Comparison of ENCODE assay signal across 12 cellular contexts in the genomic region with DNA sequence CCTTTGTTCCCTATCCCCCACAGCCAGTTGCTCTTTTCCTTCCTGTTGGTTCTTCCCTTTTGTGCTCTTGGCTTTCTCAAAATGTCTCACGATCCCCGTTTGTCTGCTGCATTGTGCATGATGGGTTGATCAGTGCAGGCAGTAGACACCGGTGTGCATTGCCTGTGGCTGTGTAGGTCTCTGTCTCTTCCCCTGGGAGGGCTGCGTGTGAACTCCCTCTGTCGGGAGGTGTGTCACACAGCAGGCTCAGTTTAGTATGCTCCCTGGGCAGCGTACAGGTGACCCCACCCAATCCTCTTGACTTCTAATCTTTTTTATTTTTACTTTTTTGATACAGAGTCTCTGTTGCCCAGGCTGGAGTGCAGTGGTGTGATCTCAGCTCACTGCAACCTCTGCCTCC.
DNase-seq lines count a peak whose midpoint lies in the region; ATAC-seq and TF ChIP-seq lines count a peak whose summit lies in the region.
"Had no signal": no experiment of that assay in that cellular context is flagged by ENCODE, and none has a peak within 500 bp of the region (broad histone marks: within the 10 kb centered on the region; RNA-seq: fewer than 3 reads in every experiment).

No MANE protein-coding gene starts in this region.

- H3K9me3 Mint-ChIP-seq in activated naive CD4-positive, alpha-beta T cell treated with anti-CD3 and anti-CD28 coated beads for 36 hours, result peaks cover 2% of the 10 kb centered on the region
- H3K9me3 Mint-ChIP-seq: effector memory CD8-positive, alpha-beta T cell; IgD-negative memory B cell had no signal

- H3K27me3 Mint-ChIP-seq in activated naive CD4-positive, alpha-beta T cell treated with anti-CD3 and anti-CD28 coated beads for 36 hours (ENCODE audit: low read depth), result peaks cover 10% of the 10 kb centered on the region

- no peak overlapping the region for H3K4me3 Mint-ChIP-seq in activated naive CD4-positive, alpha-beta T cell treated with anti-CD3 and anti-CD28 coated beads for 36 hours
- H3K4me3 Mint-ChIP-seq: effector memory CD8-positive, alpha-beta T cell had no signal

- no peaks in the 10 kb centered on the region for H3K36me3 Mint-ChIP-seq in activated naive CD4-positive, alpha-beta T cell treated with anti-CD3 and anti-CD28 coated beads for 36 hours (ENCODE audit: low read depth)
- H3K36me3 Mint-ChIP-seq: IgD-negative memory B cell had no signal

- no peaks in the 10 kb centered on the region for H3K9me3 ChIP-seq in WERI-Rb-1 (ENCODE audit: severe bottlenecking)
- H3K9me3 ChIP-seq: heart right ventricle had no signal

- intact Hi-C loops in activated naive CD4-positive, alpha-beta T cell treated with anti-CD3 and anti-CD28 coated beads for 36 hours (cut with micrococcal nuclease), result loop anchor here (1.0 kb wide), 1 partner anchor 236 kb away; no protein-coding TSS in a partner anchor
- intact Hi-C loops in posterior vena cava (cut with DNase I), result no loop called here

- TF ChIP-seq CTCF in WERI-Rb-1 (IDR thresholded peaks at IDR 0.05; ENCODE audit: low read depth, low read length), result peak; percentile 69

- H3K27ac ChIP-seq in WERI-Rb-1, result no peak overlapping the region
- H3K27ac ChIP-seq: heart right ventricle had no signal

- peak; percentile 38 for DNase-seq in activated naive CD4-positive, alpha-beta T cell treated with anti-CD3 and anti-CD28 coated beads for 36 hours
- DNase-seq in activated naive CD4-positive, alpha-beta T cell (lab: John Stamatoyannopoulos, UW), result no peak
- peak; percentile 57 for DNase-seq in WERI-Rb-1
- peak; percentile 16 for DNase-seq in posterior vena cava (ENCODE audit: low spot score)
- DNase-seq: aorta; effector memory CD8-positive, alpha-beta T cell; heart right ventricle had no signal

- ATAC-seq in HG02885 (IDR thresholded peaks at IDR 0.05; ENCODE audit: poor library complexity, unreplicated experiment) (peak; percentile 65), GM19452 (IDR thresholded peaks at IDR 0.05; ENCODE audit: unreplicated experiment) (no peak), GM21619 (IDR thresholded peaks at IDR 0.05; ENCODE audit: unreplicated experiment) (no peak)
- ATAC-seq in activated CD4-positive, CD25-positive, alpha-beta regulatory T cell treated with anti-CD3 and anti-CD28 coated beads, Interleukin-2, amount 50 U/mL, for 24 hours, result no peak
- ATAC-seq: effector memory CD8-positive, alpha-beta T cell had no signal

- H3K27ac Mint-ChIP-seq in activated naive CD4-positive, alpha-beta T cell treated with anti-CD3 and anti-CD28 coated beads for 36 hours, result no peak overlapping the region
- H3K27ac Mint-ChIP-seq: effector memory CD8-positive, alpha-beta T cell; IgD-negative memory B cell had no signal

- no peaks in the 10 kb centered on the region for H3K4me1 Mint-ChIP-seq in activated naive CD4-positive, alpha-beta T cell treated with anti-CD3 and anti-CD28 coated beads for 36 hours (ENCODE audit: low read depth)

- H3K4me3 ChIP-seq in WERI-Rb-1 (ENCODE audit: low read depth, low read length), result no peak overlapping the region
- H3K4me3 ChIP-seq: heart right ventricle had no signal

- CTCF ChIA-PET in activated naive CD4-positive, alpha-beta T cell treated with anti-CD3 and anti-CD28 coated beads for 36 hours (lab: Charles Lee), result no interaction called here

- no peaks in the 10 kb centered on the region for H3K36me3 ChIP-seq in WERI-Rb-1
- H3K36me3 ChIP-seq: heart right ventricle had no signal

- H3K27me3 ChIP-seq in WERI-Rb-1 (ENCODE audit: insufficient read depth, low read depth, severe bottlenecking), result no peaks in the 10 kb centered on the region

Comparison
In these comparisons a context has a peak if more than half of its experiments do, and no peak if none do; other contexts are left out.
1. DNase-seq: peak in activated naive CD4-positive, alpha-beta T cell treated with anti-CD3 and anti-CD28 coated beads for 36 hours (single experiment), WERI-Rb-1 (single experiment) and posterior vena cava (single experiment); none in activated naive CD4-positive, alpha-beta T cell (0 of 4).